In the genomic region with DNA sequence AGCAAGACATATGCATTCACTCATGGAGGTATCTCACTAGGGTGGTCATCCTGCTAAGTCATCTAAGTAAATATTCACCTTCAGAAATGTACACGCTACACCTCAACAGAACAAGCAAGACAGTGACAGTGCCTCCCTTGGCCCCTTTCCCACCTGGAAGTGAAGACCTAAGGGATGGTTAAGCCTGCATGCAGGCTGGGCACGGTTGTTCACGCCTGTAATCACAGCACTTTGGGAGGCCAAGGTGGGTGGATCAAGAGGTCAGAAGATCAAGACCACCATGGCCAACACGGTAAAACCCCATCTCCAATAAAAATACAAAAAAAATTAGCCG, we compare ENCODE assay signal across 28 cellular contexts. TPM values are rescaled to one million over a fixed set of nuclear protein-coding genes. Genes with fewer than 3 reads are reported as not detected.
"Had no signal": no experiment of that assay in that cellular context is flagged by ENCODE, and none has a peak within 500 bp of the region (broad histone marks: within the 10 kb centered on the region; RNA-seq: fewer than 3 reads in every experiment).

No MANE protein-coding gene starts in this region.

- H3K4me1 Mint-ChIP-seq: activated T-helper 17 cell treated with anti-CD3 and anti-CD28 coated beads, Interleukin-2, amount 50 U/mL, for 72 hours had no signal

- H3K4me3 ChIP-seq: lung, neural progenitor cell, skin epidermis had no signal

- H3K9ac ChIP-seq: neural progenitor cell had no signal

- H3K27ac ChIP-seq: neural progenitor cell had no signal

- H3K36me3 ChIP-seq: neural progenitor cell had no signal

- DNase-seq: activated B cell treated with CpG ODN at 0.5 μM for 24 hours; activated CD4-positive, alpha-beta T cell treated with anti-CD3 and anti-CD28 coated beads for 36 hours; activated CD4-positive, alpha-beta T cell treated with anti-CD3 and anti-CD28 coated beads, Interleukin-2, amount 50 U/mL, for 4 hours; activated CD8-positive, alpha-beta memory T cell treated with anti-CD3 and anti-CD28 coated beads for 24 hours; activated CD8-positive, alpha-beta memory T cell treated with anti-CD3 and anti-CD28 coated beads, Interleukin-2, amount 50 U/mL, for 4 hours; activated naive CD4-positive, alpha-beta T cell treated with Interleukin-2 at 50 U/mL for 16 hours; activated naive CD8-positive, alpha-beta T cell treated with anti-CD3 and anti-CD28 coated beads for 36 hours; activated T-cell treated with anti-CD3 and anti-CD28 coated beads, Interleukin-2, amount 50 U/mL, for 24 hours; amniotic stem cell; kidney; naive thymus-derived CD8-positive, alpha-beta T cell; retina; stimulated activated CD4-positive, alpha-beta T cell treated with anti-CD3 and anti-CD28 coated beads, Interleukin-1b, Interleukin-23, amount 100 ng/mL, for 48 hours had no signal

- H3K4me3 Mint-ChIP-seq: activated B cell treated with CpG ODN at 0.5 μM for 24 hours; activated CD4-positive, alpha-beta T cell treated with anti-CD3 and anti-CD28 coated beads for 36 hours; activated naive CD8-positive, alpha-beta T cell treated with anti-CD3 and anti-CD28 coated beads for 36 hours; activated T-cell treated with anti-CD3 and anti-CD28 coated beads, Interleukin-2, amount 50 U/mL, for 24 hours; activated T-helper 17 cell treated with anti-CD3 and anti-CD28 coated beads, Interleukin-2, amount 50 U/mL, for 72 hours; endodermal cell; naive thymus-derived CD8-positive, alpha-beta T cell; neural progenitor cell; stimulated activated effector memory CD8-positive, alpha-beta T cell treated with anti-CD3 and anti-CD28 coated beads, Interleukin-12 subunit alpha, Interleukin-12 subunit beta, amount 100 ng/mL, for 72 hours; stimulated activated naive CD8-positive, alpha-beta T cell treated with anti-CD3 and anti-CD28 coated beads, Interleukin-15, amount 100 ng/mL, for 72 hours; T-helper 1 cell treated with Interleukin-12 subunit alpha and Interleukin-12 subunit beta and Interleukin-4 antibody, amounts not matched to agents 30 μg/mL and 1 μg/mL, for 36 hours had no signal

- H3K9me3 ChIP-seq: upper lobe of left lung had no signal

- H3K9me3 Mint-ChIP-seq: activated B cell treated with CpG ODN at 0.5 μM for 24 hours; activated naive CD8-positive, alpha-beta T cell treated with anti-CD3 and anti-CD28 coated beads for 36 hours; activated T-cell treated with anti-CD3 and anti-CD28 coated beads, Interleukin-2, amount 50 U/mL, for 24 hours; activated T-helper 17 cell treated with anti-CD3 and anti-CD28 coated beads, Interleukin-2, amount 50 U/mL, for 72 hours; endodermal cell; stimulated activated effector memory CD8-positive, alpha-beta T cell treated with anti-CD3 and anti-CD28 coated beads, Interleukin-12 subunit alpha, Interleukin-12 subunit beta, amount 100 ng/mL, for 72 hours; stimulated activated naive CD8-positive, alpha-beta T cell treated with anti-CD3 and anti-CD28 coated beads, Interleukin-15, amount 100 ng/mL, for 72 hours; T-helper 1 cell treated with Interleukin-12 subunit alpha and Interleukin-12 subunit beta and Interleukin-4 antibody, amounts not matched to agents 30 μg/mL and 1 μg/mL, for 36 hours had no signal

- H3K27ac Mint-ChIP-seq: activated B cell treated with CpG ODN at 0.5 μM for 24 hours; activated CD4-positive, alpha-beta T cell treated with anti-CD3 and anti-CD28 coated beads for 36 hours; activated naive CD8-positive, alpha-beta T cell treated with anti-CD3 and anti-CD28 coated beads for 36 hours; activated T-cell treated with anti-CD3 and anti-CD28 coated beads, Interleukin-2, amount 50 U/mL, for 24 hours; activated T-helper 17 cell treated with anti-CD3 and anti-CD28 coated beads, Interleukin-2, amount 50 U/mL, for 72 hours; endodermal cell; naive thymus-derived CD8-positive, alpha-beta T cell; neural progenitor cell; stimulated activated effector memory CD8-positive, alpha-beta T cell treated with anti-CD3 and anti-CD28 coated beads, Interleukin-12 subunit alpha, Interleukin-12 subunit beta, amount 100 ng/mL, for 72 hours; stimulated activated naive CD8-positive, alpha-beta T cell treated with anti-CD3 and anti-CD28 coated beads, Interleukin-15, amount 100 ng/mL, for 72 hours; T-helper 1 cell treated with Interleukin-12 subunit alpha and Interleukin-12 subunit beta and Interleukin-4 antibody, amounts not matched to agents 30 μg/mL and 1 μg/mL, for 36 hours had no signal

- H3K36me3 Mint-ChIP-seq: activated naive CD8-positive, alpha-beta T cell treated with anti-CD3 and anti-CD28 coated beads for 36 hours; neural progenitor cell; stimulated activated effector memory CD8-positive, alpha-beta T cell treated with anti-CD3 and anti-CD28 coated beads, Interleukin-12 subunit alpha, Interleukin-12 subunit beta, amount 100 ng/mL, for 72 hours had no signal

RNA-seq across cellular contexts. Expression of a gene that starts 25.0 kb away (rescaled TPM):
- total RNA-seq: activated B cell treated with CpG ODN at 0.5 μM for 24 hours; activated CD4-positive, alpha-beta T cell treated with anti-CD3 and anti-CD28 coated beads for 36 hours; activated naive CD8-positive, alpha-beta T cell treated with anti-CD3 and anti-CD28 coated beads for 36 hours; activated T-helper 17 cell treated with anti-CD3 and anti-CD28 coated beads, Interleukin-2, amount 50 U/mL, for 72 hours; bronchial epithelial cell; fibroblast of villous mesenchyme; glomerular endothelial cell; left lobe of liver; mesenteric fat pad; naive thymus-derived CD8-positive, alpha-beta T cell; omental fat pad had no signal
- polyA plus RNA-seq: naive thymus-derived CD8-positive, alpha-beta T cell had no signal
